20 cellular contexts compared by ENCODE assay signal in genomic region chr6:72365773-72366172, GRCh38.
"Had no signal": no experiment of that assay in that cellular context is flagged by ENCODE, and none has a peak within 500 bp of the region (broad histone marks: within the 10 kb centered on the region; RNA-seq: fewer than 3 reads in every experiment).

No MANE protein-coding gene starts in this region.

- ATAC-seq: activated T-cell treated with anti-CD3 and anti-CD28 coated beads, Interleukin-2, amount 50 U/mL, for 72 hours; heart right ventricle; left ventricle myocardium superior; right lobe of liver; stimulated activated naive CD8-positive, alpha-beta T cell treated with anti-CD3 and anti-CD28 coated beads, Interleukin-15, amount 100 ng/mL, for 72 hours had no signal

- DNase-seq: activated CD4-positive, alpha-beta T cell treated with anti-CD3 and anti-CD28 coated beads, Interleukin-2, amount 50 U/mL, for 4 hours; activated effector memory CD4-positive, alpha-beta T cell treated with anti-CD3 and anti-CD28 coated beads, Interleukin-2, amount 50 U/mL, for 16 hours; activated naive CD4-positive, alpha-beta T cell treated with anti-CD3 and anti-CD28 coated beads, Interleukin-2, amount 50 U/mL, for 16 hours; activated T-cell treated with anti-CD3 and anti-CD28 coated beads, Interleukin-2, amount 50 U/mL, for 72 hours; aorta; brain microvascular endothelial cell; central memory CD4-positive, alpha-beta T cell; colonic mucosa; heart right ventricle; immature natural killer cell; left ventricle myocardium superior; naive B cell; ovary; right lobe of liver; small intestine; stimulated activated CD4-positive, alpha-beta T cell treated with anti-CD3 and anti-CD28 coated beads, Interleukin-4, amount 100 ng/mL, for 1 hour; stimulated activated naive CD8-positive, alpha-beta T cell treated with anti-CD3 and anti-CD28 coated beads, Interleukin-15, amount 100 ng/mL, for 72 hours had no signal

- H3K9me3 Mint-ChIP-seq: activated T-cell treated with anti-CD3 and anti-CD28 coated beads, Interleukin-2, amount 50 U/mL, for 72 hours; neural crest cell; stimulated activated naive CD8-positive, alpha-beta T cell treated with anti-CD3 and anti-CD28 coated beads, Interleukin-15, amount 100 ng/mL, for 72 hours; type B pancreatic cell had no signal

- H3K4me3 ChIP-seq: colonic mucosa, heart right ventricle, ovary, right lobe of liver, suprapubic skin had no signal

- H3K27me3 ChIP-seq: brain microvascular endothelial cell, colonic mucosa, heart right ventricle, ovary, right lobe of liver, suprapubic skin had no signal

- H3K4me1 Mint-ChIP-seq: immature natural killer cell; neural crest cell; stimulated activated naive CD8-positive, alpha-beta T cell treated with anti-CD3 and anti-CD28 coated beads, Interleukin-15, amount 100 ng/mL, for 72 hours had no signal

- H3K27ac Mint-ChIP-seq: activated T-cell treated with anti-CD3 and anti-CD28 coated beads, Interleukin-2, amount 50 U/mL, for 72 hours; immature natural killer cell; stimulated activated naive CD8-positive, alpha-beta T cell treated with anti-CD3 and anti-CD28 coated beads, Interleukin-15, amount 100 ng/mL, for 72 hours; type B pancreatic cell had no signal

- H3K4me3 Mint-ChIP-seq: activated T-cell treated with anti-CD3 and anti-CD28 coated beads, Interleukin-2, amount 50 U/mL, for 72 hours; immature natural killer cell; naive B cell; neural crest cell; stimulated activated naive CD8-positive, alpha-beta T cell treated with anti-CD3 and anti-CD28 coated beads, Interleukin-15, amount 100 ng/mL, for 72 hours; type B pancreatic cell had no signal

- H3K9me3 ChIP-seq: colonic mucosa, heart right ventricle, ovary, right lobe of liver, suprapubic skin had no signal

- H3K36me3 Mint-ChIP-seq: immature natural killer cell, naive B cell, type B pancreatic cell had no signal

- H3K27me3 Mint-ChIP-seq: type B pancreatic cell had no signal

- H3K27ac ChIP-seq: brain microvascular endothelial cell, colonic mucosa, heart right ventricle, ovary, right lobe of liver, suprapubic skin had no signal

- H3K4me1 ChIP-seq: colonic mucosa, heart right ventricle, right lobe of liver, suprapubic skin had no signal

- H3K36me3 ChIP-seq: brain microvascular endothelial cell, colonic mucosa, heart right ventricle, ovary, right lobe of liver, suprapubic skin had no signal
